In genomic region chr16:3099732-3100499, GRCh38 we compare ENCODE assay signal across 8 cellular contexts. TPM values are rescaled to one million over a fixed set of nuclear protein-coding genes. Genes with fewer than 3 reads are reported as not detected.
DNase-seq lines count a peak whose midpoint lies in the region; ATAC-seq and TF ChIP-seq lines count a peak whose summit lies in the region.

No MANE protein-coding gene starts in this region.

- H3K27me3 Mint-ChIP-seq in CD14-positive monocyte (ENCODE audit: low read depth in 3 of 3), result peaks cover 7 to 16% (median 10%) of the 10 kb centered on the region in 3 donors
- H3K27me3 Mint-ChIP-seq in T-cell, result no peaks in the 10 kb centered on the region

- no peak overlapping the region for H3K27ac ChIP-seq in adrenal gland
- H3K27ac ChIP-seq in left ventricle myocardium inferior (replicated peaks), result peak overlapping the region; percentile 92
- no peak overlapping the region for H3K27ac ChIP-seq in aorta (ENCODE audit: low read depth in 1 of 2, low read length in 2 of 2)

- H3K4me3 Mint-ChIP-seq in CD14-positive monocyte (peak overlapping the region; percentile 78 to 94), T-cell (peak overlapping the region; percentile 66 to 75 (median 70))

- CTCF ChIA-PET in T-cell (lab: Charles Lee), result interaction anchor here in 1 of 2 donors (0.5 to 3.0 kb wide), 4 partner anchors 18 to 68 kb away, joined by 3 to 14 read pairs (median 6); no protein-coding TSS in a partner anchor

- intact Hi-C loops in CD14-positive monocyte (cut with micrococcal nuclease), result loop anchor here (2.0 to 10.0 kb wide), 2 partner anchors 25 to 55 kb away; no protein-coding TSS in a partner anchor
- intact Hi-C loops in adrenal gland (cut with DNase I), result no loop called here
- intact Hi-C loops in left ventricle myocardium inferior (cut with micrococcal nuclease), result no loop called here
- intact Hi-C loops in aorta (cut with DNase I), result no loop called here

- ATAC-seq in GM21619 (IDR thresholded peaks at IDR 0.05; ENCODE audit: unreplicated experiment) (peak; percentile 52), T-cell (replicated peaks in 1 of 4) (peak; percentile 82 to 88 (median 84)), aorta (ENCODE audit: low FRiP score) (peak; percentile 92)

- H3K27me3 ChIP-seq in adrenal gland (no peaks in the 10 kb centered on the region), left ventricle myocardium inferior (ENCODE audit: low read depth) (peaks cover 11% of the 10 kb centered on the region), aorta (ENCODE audit: control insufficient read depth in 1 of 2, insufficient read depth in 2 of 2, low read length in 1 of 2) (no peaks in the 10 kb centered on the region)

- H3K36me3 Mint-ChIP-seq in CD14-positive monocyte (no peaks in the 10 kb centered on the region), T-cell (no peaks in the 10 kb centered on the region)

- H3K9me3 Mint-ChIP-seq in CD14-positive monocyte, result peaks cover 0 to 4% (median 0%) of the 10 kb centered on the region in 7 donors
- no peaks in the 10 kb centered on the region for H3K9me3 Mint-ChIP-seq in T-cell

- 2 to 6% (median 4%) methylated on average over 31 to 39 of the region's 39 CpGs for WGBS in adrenal gland, 4 donors
- 1 to 2% methylated on average over 37 to 39 of the region's 39 CpGs for WGBS in aorta, 2 donors

- POLR2A ChIA-PET in T-cell (lab: Charles Lee), result no interaction called here

- no peak for TF ChIP-seq CTCF in CD14-positive monocyte (IDR thresholded peaks at IDR 0.05)
- TF ChIP-seq CTCF in NB4 (IDR thresholded peaks at IDR 0.05; ENCODE audit: low read depth, low read length), result no peak
- no peak for TF ChIP-seq CTCF in adrenal gland (IDR thresholded peaks at IDR 0.05)
- no peak for TF ChIP-seq CTCF in left ventricle myocardium inferior (IDR thresholded peaks at IDR 0.05; ENCODE audit: borderline replicate concordance)

- H3K4me3 ChIP-seq in NB4 (ENCODE audit: low read depth, low read length) (no peak overlapping the region), adrenal gland (peak overlapping the region in 1 of 4 donors; percentile 37), left ventricle myocardium inferior (peak overlapping the region; percentile 51), aorta (ENCODE audit: low read length in 2 of 2) (no peak overlapping the region)

- H3K36me3 ChIP-seq in adrenal gland (replicated peaks in 1 of 2) (no peaks in the 10 kb centered on the region), left ventricle myocardium inferior (no peaks in the 10 kb centered on the region), aorta (ENCODE audit: control insufficient read depth in 1 of 2, insufficient read depth in 2 of 2, low read length in 1 of 2) (no peaks in the 10 kb centered on the region)

- H3K27ac Mint-ChIP-seq in CD14-positive monocyte (peak overlapping the region in 6 of 7 donors; percentile 47 to 92 (median 79)), T-cell (peak overlapping the region; percentile 90)

- TF ChIP-seq POLR2A in NB4 (IDR thresholded peaks at IDR 0.05; ENCODE audit: extremely low read depth, insufficient read length) (no peak), adrenal gland (IDR thresholded peaks at IDR 0.05) (no peak)

- peaks cover 49% of the 10 kb centered on the region for H3K4me1 Mint-ChIP-seq in CD14-positive monocyte
- H3K4me1 Mint-ChIP-seq in T-cell, result peaks cover 36 to 54% (median 40%) of the 10 kb centered on the region in 3 donors

- H3K9me3 ChIP-seq in adrenal gland (replicated peaks in 1 of 3) (no peaks in the 10 kb centered on the region), left ventricle myocardium inferior (replicated peaks) (no peaks in the 10 kb centered on the region), aorta (ENCODE audit: control insufficient read depth, low read length) (no peaks in the 10 kb centered on the region)

- DNase-seq in CD14-positive monocyte (ENCODE audit: low spot score), result peak; percentile 95
- peak; percentile 91 for DNase-seq in NB4 (ENCODE audit: low read depth)
- DNase-seq in T-cell, result peak; percentile 69 to 90 (median 79)
- peak; percentile 90 to 96 (median 93) for DNase-seq in adrenal gland
- peak; percentile 94 for DNase-seq in left ventricle myocardium inferior
- peak; percentile 78 for DNase-seq in retina
- DNase-seq in aorta, result peak; percentile 95

- H3K4me1 ChIP-seq in adrenal gland (replicated peaks in 1 of 2), result peaks cover 0 to 7% of the 10 kb centered on the region in 2 donors
- peaks cover 31% of the 10 kb centered on the region for H3K4me1 ChIP-seq in left ventricle myocardium inferior
- H3K4me1 ChIP-seq in aorta (ENCODE audit: control insufficient read depth in 1 of 2, insufficient read depth in 2 of 2, low read length in 2 of 2), result no peaks in the 10 kb centered on the region

RNA-seq across cellular contexts. Expression of gene ZSCAN10, which starts 0.8 kb away (rescaled TPM):
- polyA plus RNA-seq in CD14-positive monocyte, result not detected
- under 1 TPM in 4 of 5 donors, not detected in 1; 0.19 to 0.64 (median 0.39) TPM for total RNA-seq in T-cell
- total RNA-seq in adrenal gland, result under 1 TPM in 2 of 8 donors, not detected in 6; 0.15 to 0.50 TPM
- polyA plus RNA-seq in adrenal gland, result under 1 TPM in 1 of 3 donors, not detected in 2; 0.13 TPM
- not detected for total RNA-seq in left ventricle myocardium inferior
- not detected for total RNA-seq in aorta
- polyA plus RNA-seq in aorta, result not detected

RNA-seq across cellular contexts. Expression of gene ZNF205, which starts 12.5 kb away (rescaled TPM):
- 1 to 10 TPM; 1.0 to 1.3 TPM for polyA plus RNA-seq in CD14-positive monocyte
- under 1 TPM in 1 of 5 donors, not detected in 4; 0.38 TPM for total RNA-seq in T-cell
- 10 to 100 TPM; 10.1 to 25.5 (median 15.2) TPM for total RNA-seq in adrenal gland
- polyA plus RNA-seq in adrenal gland, result 10 to 100 TPM in 2 of 3 donors, 1 to 10 TPM in 1; 3.8 to 86.1 (median 33.9) TPM
- 8.0 TPM for total RNA-seq in left ventricle myocardium inferior
- total RNA-seq in aorta, result 10 to 100 TPM in 1 of 2 donors, 1 to 10 TPM in 1; 7.1 to 10.0 TPM
- polyA plus RNA-seq in aorta, result 10 to 100 TPM in 1 of 2 donors, 1 to 10 TPM in 1; 8.9 to 36.6 TPM

RNA-seq across cellular contexts. Expression of gene IL32, which starts 34.5 kb away (rescaled TPM):
- polyA plus RNA-seq in CD14-positive monocyte (1 to 10 TPM; 5.6 to 8.0 TPM), adrenal gland (100 to 1,000 TPM in 2 of 3 donors, 10 to 100 TPM in 1; 19.9 to 127 (median 118) TPM), aorta (100 to 1,000 TPM in 1 of 2 donors, 10 to 100 TPM in 1; 18.2 to 137 TPM)
- total RNA-seq in T-cell (1,000 to 10,000 TPM in 2 of 5 donors, 100 to 1,000 TPM in 3; 736 to 1,200 (median 999) TPM), adrenal gland (100 to 1,000 TPM in 1 of 8 donors, 10 to 100 TPM in 6, 1 to 10 TPM in 1; 8.8 to 106 (median 23.1) TPM), left ventricle myocardium inferior (36.3 TPM), aorta (10 to 100 TPM; 30.2 to 71.6 TPM)

RNA-seq across cellular contexts. Expression of gene ZNF213, which starts 34.9 kb away (rescaled TPM):
- 1 to 10 TPM; 1.5 to 2.6 TPM for polyA plus RNA-seq in CD14-positive monocyte
- 10 to 100 TPM in 3 of 5 donors, 1 to 10 TPM in 2; 3.1 to 16.9 (median 12.8) TPM for total RNA-seq in T-cell
- total RNA-seq in adrenal gland, result 10 to 100 TPM in 7 of 8 donors, 1 to 10 TPM in 1; 9.5 to 19.3 (median 14.0) TPM
- polyA plus RNA-seq in adrenal gland, result 10 to 100 TPM in 2 of 3 donors, 1 to 10 TPM in 1; 4.2 to 19.5 (median 10.4) TPM
- total RNA-seq in left ventricle myocardium inferior, result 6.2 TPM
- total RNA-seq in aorta, result 1 to 10 TPM; 8.0 to 8.6 TPM
- polyA plus RNA-seq in aorta, result 1 to 10 TPM; 2.3 to 5.6 TPM

RNA-seq across cellular contexts. Expression of gene MMP25, which starts 53.6 kb away (rescaled TPM):
- polyA plus RNA-seq in CD14-positive monocyte (1 to 10 TPM in 1 of 2 donors, under 1 TPM in 1; 0.71 to 2.6 TPM), adrenal gland (1 to 10 TPM in 1 of 3 donors, under 1 TPM in 2; 0.09 to 3.1 (median 0.47) TPM), aorta (under 1 TPM; 0.36 to 0.75 TPM)
- total RNA-seq in T-cell (1 to 10 TPM; 1.6 to 9.6 (median 4.1) TPM), adrenal gland (under 1 TPM in 7 of 8 donors, not detected in 1; 0.14 to 0.65 (median 0.43) TPM), left ventricle myocardium inferior (1.2 TPM), aorta (10 to 100 TPM in 1 of 2 donors, 1 to 10 TPM in 1; 3.2 to 11.4 TPM)

Comparison
In these comparisons a context has a peak if more than half of its experiments do, and no peak if none do; other contexts are left out.
1. RNA of gene IL32, which starts 34.5 kb away (total RNA-seq): 736 to 1,200 TPM in T-cell; 30.2 to 71.6 TPM in aorta, 36.3 TPM in left ventricle myocardium inferior (single experiment) and 8.8 to 106 TPM in adrenal gland; every median in the first group is over 4 times any median in the second.
2. intact Hi-C loops: an anchor here in CD14-positive monocyte (2.0 to 10.0 kb wide); none called in adrenal gland, left ventricle myocardium inferior and aorta.
3. Peak in every context shown above with its lines, with median percentiles within 50 percentile points of each other: DNase-seq and ATAC-seq.